ENCODE assay signal across 8 cellular contexts in genomic region chr1:166947398-166948043, GRCh38. TPM values are rescaled to one million over a fixed set of nuclear protein-coding genes. Genes with fewer than 3 reads are reported as not detected.
A peak's percentile ranks its signal among the peaks of the same experiment; 100 is the strongest.
DNase-seq lines count a peak whose midpoint lies in the region; ATAC-seq lines count a peak whose summit lies in the region.

No MANE protein-coding gene starts in this region.

- H3K4me1 Mint-ChIP-seq in T-helper 17 cell: peaks cover 11% of the 10 kb centered on the region

- DNase-seq in DMS153 treated with DMSO at 0.1 percent for 48 hours (lab: John Stamatoyannopoulos, UW; ENCODE audit: unreplicated experiment) (peak; percentile 43), sciatic nerve (ENCODE audit: low spot score) (peak; percentile 82), NCI-H1048 (lab: John Stamatoyannopoulos, UW) (no peak), T-helper 17 cell (no peak), NCI-H1436 treated with DMSO at 0.1 percent for 48 hours (lab: John Stamatoyannopoulos, UW) (no peak)

- H3K27me3 ChIP-seq in HUES6 (ENCODE audit: control insufficient read depth, insufficient read depth, low read length): peaks cover 36% of the 10 kb centered on the region
- peaks cover 41% of the 10 kb centered on the region for H3K27me3 ChIP-seq in iPS-15b (ENCODE audit: control insufficient read depth, insufficient read depth, low read length)

- H3K9me3 ChIP-seq in HUES6 (ENCODE audit: control insufficient read depth, insufficient read depth, low read depth, low read length) (no peaks in the 10 kb centered on the region), iPS-15b (ENCODE audit: control insufficient read depth, insufficient read depth, low read length) (no peaks in the 10 kb centered on the region), T-helper 17 cell (ENCODE audit: control insufficient read depth, low read length, poor library complexity, severe bottlenecking) (no peaks in the 10 kb centered on the region)

- H3K4me3 ChIP-seq in HUES6 (ENCODE audit: low read depth, low read length): peak overlapping the region; percentile 54
- peak overlapping the region; percentile 42 for H3K4me3 ChIP-seq in iPS-15b (ENCODE audit: low read depth, low read length)

- no peak overlapping the region for H3K27ac Mint-ChIP-seq in T-helper 17 cell

- H3K4me3 Mint-ChIP-seq in T-helper 17 cell: no peak overlapping the region

- no peak overlapping the region for H3K27ac ChIP-seq in HUES6 (ENCODE audit: low read depth, low read length)
- peak overlapping the region; percentile 92 for H3K27ac ChIP-seq in angular gyrus (ENCODE audit: low read depth, low read length)

- H3K4me1 ChIP-seq in HUES6 (ENCODE audit: control insufficient read depth, insufficient read depth, low read length) (peaks cover 36% of the 10 kb centered on the region), iPS-15b (ENCODE audit: control insufficient read depth, insufficient read depth, low read length) (peaks cover 2% of the 10 kb centered on the region)

- intact Hi-C loops in sciatic nerve (cut with DNase I): no loop called here

- H3K36me3 ChIP-seq in HUES6 (ENCODE audit: control insufficient read depth, insufficient read depth, low read length): no peaks in the 10 kb centered on the region
- no peaks in the 10 kb centered on the region for H3K36me3 ChIP-seq in iPS-15b (ENCODE audit: control insufficient read depth, insufficient read depth, low read length)

- no peaks in the 10 kb centered on the region for H3K36me3 Mint-ChIP-seq in T-helper 17 cell (ENCODE audit: low read depth)

- H3K9ac ChIP-seq in HUES6 (ENCODE audit: low read length) (no peak overlapping the region), iPS-15b (ENCODE audit: low read depth, low read length) (no peak overlapping the region)

- peak; percentile 92 for ATAC-seq in sciatic nerve
- ATAC-seq in T-helper 17 cell: no peak

- H3K27me3 Mint-ChIP-seq in T-helper 17 cell: peaks cover 80% of the 10 kb centered on the region

RNA-seq across cellular contexts. Expression of gene ILDR2, which starts 27.8 kb away (rescaled TPM):
- total RNA-seq in sciatic nerve (6.7 TPM), T-helper 17 cell (under 1 TPM; 0.20 to 0.34 TPM)

RNA-seq across cellular contexts. Expression of gene MAEL, which starts 41.6 kb away (rescaled TPM):
- total RNA-seq in sciatic nerve (0.62 TPM), T-helper 17 cell (not detected)

Comparison
In these comparisons a context has a peak if more than half of its experiments do, and no peak if none do; other contexts are left out.
1. DNase-seq: peak in DMS153 treated with DMSO at 0.1 percent for 48 hours (single experiment) and sciatic nerve (single experiment); none in NCI-H1048 (single experiment), T-helper 17 cell (0 of 3) and NCI-H1436 treated with DMSO at 0.1 percent for 48 hours (single experiment).